37 cellular contexts compared by ENCODE assay signal in the genomic region with DNA sequence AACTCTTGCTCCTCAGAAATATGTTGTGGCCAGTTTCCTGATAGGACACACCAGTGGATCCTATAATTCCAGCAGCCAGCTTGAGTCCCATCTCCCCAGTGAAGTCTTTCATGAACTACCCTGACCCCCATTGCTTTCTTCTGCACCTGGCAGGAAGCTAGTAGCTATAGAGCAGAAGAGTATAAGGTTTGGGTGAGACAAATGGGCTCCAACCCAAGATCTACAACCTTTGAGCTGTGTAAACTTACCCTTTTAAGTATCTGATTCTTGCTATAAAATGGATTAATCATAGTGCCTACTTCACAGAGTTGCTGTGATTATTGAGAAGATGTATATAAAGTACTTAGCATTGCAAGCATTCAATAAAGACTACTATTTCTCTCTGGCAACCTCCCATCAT.
A peak's percentile ranks its signal among the peaks of the same experiment; 100 is the strongest.
DNase-seq lines count a peak whose midpoint lies in the region; ATAC-seq, FAIRE-seq and TF ChIP-seq lines count a peak whose summit lies in the region.
"Had no signal": no experiment of that assay in that cellular context is flagged by ENCODE, and none has a peak within 500 bp of the region (broad histone marks: within the 10 kb centered on the region; RNA-seq: fewer than 3 reads in every experiment).

No MANE protein-coding gene starts in this region.

- H3K4me1 ChIP-seq in right lobe of liver (no peaks in the 10 kb centered on the region), HepG2 (ENCODE audit: insufficient read depth, low read length) (no peaks in the 10 kb centered on the region), esophagus muscularis mucosa (no peaks in the 10 kb centered on the region), small intestine (ENCODE audit: control insufficient read depth in 2 of 2, insufficient read depth in 1 of 2, low read depth in 1 of 2, low read length in 1 of 2) (no peaks in the 10 kb centered on the region)
- H3K4me1 ChIP-seq: A549; BLaER1; BLaER1 treated with 17β-estradiol and CSF1 and Interleukin-3, amounts not matched to agents 10 nM and 100 nM had no signal

- FAIRE-seq in HepG2 (lab: Jason Lieb, UNC) (no peak), small intestine (lab: Jason Lieb, UNC) (no peak)
- FAIRE-seq: A204.1, A549, D721Med had no signal

- DNase-seq in right lobe of liver (no peak), HepG2 (ENCODE audit: low spot score) (no peak), esophagus muscularis mucosa (ENCODE audit: extremely low spot score) (peak; percentile 42), left lobe of liver (ENCODE audit: low spot score) (no peak), small intestine (peak; percentile 48), T-helper 2 cell (no peak)
- no peak for DNase-seq in natural killer cell treated with Interleukin-12 subunit alpha and Interleukin-12 subunit beta and Interleukin-15 and Interleukin-18, amount 100 ng/mL, for 72 hours (ENCODE audit: low spot score)
- DNase-seq: 8988T; ACHN; AML-193; BE2C; C1 segment of cervical spinal cord; Caco-2; Calu3; CD4-positive, alpha-beta memory T cell; CD4-positive, alpha-beta T cell; CD4-positive, CD25-positive, alpha-beta regulatory T cell; CD8-positive, alpha-beta memory T cell; CD8-positive, alpha-beta T cell; COR-L47; DMS 273 treated with DMSO at 0.1 percent for 48 hours; DMS153; DMS53; DMS79; DMS79 treated with DMSO at 0.1 percent for 48 hours; DND-41; EL had no signal

- H3K9ac ChIP-seq in HepG2 (ENCODE audit: insufficient read depth, low read depth, low read length): no peak overlapping the region
- H3K9ac ChIP-seq: BLaER1; BLaER1 treated with 17β-estradiol and CSF1 and Interleukin-3, amounts not matched to agents 10 nM and 100 nM had no signal

- CTCF ChIA-PET in HepG2 (lab: Yijun Ruan, JAX; ENCODE audit: low intra/inter-chr PET ratio, low total read pairs): no interaction called here

- TF ChIP-seq EP300 in HepG2 (IDR thresholded peaks at IDR 0.05; ENCODE audit: low read depth in 2 of 2, low read length in 2 of 2) (no peak), HepG2 (CRISPR knock-in tag; IDR thresholded peaks at IDR 0.05; ENCODE audit: borderline replicate concordance) (no peak), esophagus muscularis mucosa (IDR thresholded peaks at IDR 0.05) (no peak)

- in situ Hi-C loops in HepG2 (cut with HindIII; ENCODE audit: extremely low pct_ligation_motif_present, low pct_unique_long_range_greater_than_20kb): no loop called here

- H2AFZ ChIP-seq in HepG2 (ENCODE audit: low read length): no peak overlapping the region

- H3K27me3 ChIP-seq in right lobe of liver (no peaks in the 10 kb centered on the region), HepG2 (ENCODE audit: control insufficient read depth in 1 of 2, insufficient read depth in 2 of 2, low read length in 2 of 2) (peaks cover 0 to 6% of the 10 kb centered on the region in 2 experiments; a peak in 2 of 5 replicates), esophagus muscularis mucosa (no peaks in the 10 kb centered on the region), small intestine (ENCODE audit: control insufficient read depth in 2 of 2, insufficient read depth in 2 of 2, low read length in 2 of 2) (no peaks in the 10 kb centered on the region)
- H3K27me3 ChIP-seq: BE2C; BLaER1; BLaER1 treated with 17β-estradiol and CSF1 and Interleukin-3, amounts not matched to agents 10 nM and 100 nM had no signal

- BruUV-seq in HepG2 (replicated peaks; lab: Mats Ljungman, UMichigan): no TSS peak

- no peaks in the 10 kb centered on the region for H3K36me3 Mint-ChIP-seq in natural killer cell treated with Interleukin-12 subunit alpha and Interleukin-12 subunit beta and Interleukin-15 and Interleukin-18, amount 100 ng/mL, for 72 hours
- H3K36me3 Mint-ChIP-seq: CD14-positive monocyte; CD4-positive, alpha-beta memory T cell; CD4-positive, CD25-positive, alpha-beta regulatory T cell; CD8-positive, alpha-beta memory T cell; CD8-positive, alpha-beta T cell had no signal

- peaks cover 0 to 21% of the 10 kb centered on the region in 2 donors for H3K27me3 Mint-ChIP-seq in natural killer cell treated with Interleukin-12 subunit alpha and Interleukin-12 subunit beta and Interleukin-15 and Interleukin-18, amount 100 ng/mL, for 72 hours
- H3K27me3 Mint-ChIP-seq: CD4-positive, alpha-beta T cell; CD4-positive, CD25-positive, alpha-beta regulatory T cell had no signal

- ATAC-seq in right lobe of liver (peak in 3 of 4 donors; percentile 38 to 61 (median 53)), HepG2 (no peak), left lobe of liver (peak; percentile 51), GM19395 (IDR thresholded peaks at IDR 0.05; ENCODE audit: unreplicated experiment) (no peak)
- no peak for ATAC-seq in natural killer cell treated with Interleukin-12 subunit alpha and Interleukin-12 subunit beta and Interleukin-15 and Interleukin-18, amount 100 ng/mL, for 72 hours
- ATAC-seq: A549; CD8-positive, alpha-beta T cell had no signal

- TF ChIP-seq POLR2A in right lobe of liver (IDR thresholded peaks at IDR 0.05) (no peak), HepG2 (IDR thresholded peaks at IDR 0.05; ENCODE audit: insufficient read depth in 1 of 2, low read depth in 2 of 2, low read length in 2 of 2) (no peak), esophagus muscularis mucosa (IDR thresholded peaks at IDR 0.05; ENCODE audit: low read depth) (no peak)

- intact Hi-C loops in right lobe of liver (cut with DNase I): no loop called here
- intact Hi-C loops in HepG2 (cut with micrococcal nuclease; ENCODE audit: unreplicated experiment): no loop called here
- intact Hi-C loops in esophagus muscularis mucosa (cut with DNase I): no loop called here

- H3K79me2 ChIP-seq in HepG2 (ENCODE audit: insufficient read depth, low read length): no peaks in the 10 kb centered on the region

- H3K27ac ChIP-seq in right lobe of liver: no peak overlapping the region
- no peak overlapping the region for H3K27ac ChIP-seq in HepG2 (ENCODE audit: extremely low read length, insufficient read depth, low read length)
- H3K27ac ChIP-seq in esophagus muscularis mucosa (replicated peaks in 1 of 4): no peak overlapping the region
- no peak overlapping the region for H3K27ac ChIP-seq in small intestine (ENCODE audit: low read depth in 1 of 2, low read length in 1 of 2)
- H3K27ac ChIP-seq: 22Rv1; A549; BLaER1; BLaER1 treated with 17β-estradiol and CSF1 and Interleukin-3, amounts not matched to agents 10 nM and 100 nM; C4-2B had no signal

- H3K4me1 Mint-ChIP-seq in natural killer cell treated with Interleukin-12 subunit alpha and Interleukin-12 subunit beta and Interleukin-15 and Interleukin-18, amount 100 ng/mL, for 72 hours (ENCODE audit: low read depth in 2 of 2): no peaks in the 10 kb centered on the region
- H3K4me1 Mint-ChIP-seq: B cell; CD4-positive, alpha-beta memory T cell; CD8-positive, alpha-beta memory T cell had no signal

- no peak for TF ChIP-seq RAD21 in HepG2 (CRISPR knock-in tag; IDR thresholded peaks at IDR 0.05)

- no peak for TF ChIP-seq CTCF in right lobe of liver (IDR thresholded peaks at IDR 0.05)
- no peak for TF ChIP-seq CTCF in HepG2 (CRISPR knock-in tag; IDR thresholded peaks at IDR 0.05)
- TF ChIP-seq CTCF in esophagus muscularis mucosa (IDR thresholded peaks at IDR 0.05): no peak

- H3K36me3 ChIP-seq in right lobe of liver: no peaks in the 10 kb centered on the region
- H3K36me3 ChIP-seq in HepG2 (replicated peaks in 1 of 2; ENCODE audit: control insufficient read depth in 1 of 2, insufficient read depth in 2 of 2, low read length in 2 of 2): no peaks in the 10 kb centered on the region
- H3K36me3 ChIP-seq in esophagus muscularis mucosa: no peaks in the 10 kb centered on the region
- H3K36me3 ChIP-seq in small intestine (ENCODE audit: control insufficient read depth in 2 of 2, insufficient read depth in 2 of 2, low read length in 2 of 2): no peaks in the 10 kb centered on the region
- H3K36me3 ChIP-seq: BE2C; BLaER1; BLaER1 treated with 17β-estradiol and CSF1 and Interleukin-3, amounts not matched to agents 10 nM and 100 nM had no signal

- H3K4me3 ChIP-seq in right lobe of liver: no peak overlapping the region
- no peak overlapping the region for H3K4me3 ChIP-seq in HepG2 (replicated peaks in 1 of 3; ENCODE audit: insufficient read depth in 1 of 3, low read depth in 2 of 3, low read length in 3 of 3)
- no peak overlapping the region for H3K4me3 ChIP-seq in esophagus muscularis mucosa
- H3K4me3 ChIP-seq in small intestine (ENCODE audit: low read depth in 1 of 2, low read length in 2 of 2): no peak overlapping the region
- H3K4me3 ChIP-seq: A549; BLaER1; BLaER1 treated with 17β-estradiol and CSF1 and Interleukin-3, amounts not matched to agents 10 nM and 100 nM had no signal

- H3K9me3 Mint-ChIP-seq in natural killer cell treated with Interleukin-12 subunit alpha and Interleukin-12 subunit beta and Interleukin-15 and Interleukin-18, amount 100 ng/mL, for 72 hours: peaks cover 2% of the 10 kb centered on the region
- H3K9me3 Mint-ChIP-seq: CD8-positive, alpha-beta T cell had no signal

- H3K9me3 ChIP-seq in right lobe of liver (no peaks in the 10 kb centered on the region), HepG2 (ENCODE audit: low read length) (no peaks in the 10 kb centered on the region), esophagus muscularis mucosa (no peaks in the 10 kb centered on the region), small intestine (ENCODE audit: control insufficient read depth, low read depth) (no peaks in the 10 kb centered on the region)
- H3K9me3 ChIP-seq: A549; BE2C; BLaER1; BLaER1 treated with 17β-estradiol and CSF1 and Interleukin-3, amounts not matched to agents 10 nM and 100 nM; Caco-2 had no signal

- POLR2A ChIA-PET in HepG2 (lab: Yijun Ruan, JAX): no interaction called here

- no peaks in the 10 kb centered on the region for H4K20me1 ChIP-seq in HepG2 (ENCODE audit: insufficient read depth, low read length)
- H4K20me1 ChIP-seq: BLaER1; BLaER1 treated with 17β-estradiol and CSF1 and Interleukin-3, amounts not matched to agents 10 nM and 100 nM had no signal

- H3K4me2 ChIP-seq in HepG2 (ENCODE audit: low read depth, low read length): no peak overlapping the region
- H3K4me2 ChIP-seq: A549; BLaER1; BLaER1 treated with 17β-estradiol and CSF1 and Interleukin-3, amounts not matched to agents 10 nM and 100 nM had no signal

- H3K4me3 Mint-ChIP-seq in natural killer cell treated with Interleukin-12 subunit alpha and Interleukin-12 subunit beta and Interleukin-15 and Interleukin-18, amount 100 ng/mL, for 72 hours: no peak overlapping the region
- H3K4me3 Mint-ChIP-seq: B cell; CD14-positive monocyte; CD4-positive, alpha-beta memory T cell; CD4-positive, alpha-beta T cell; CD4-positive, CD25-positive, alpha-beta regulatory T cell; CD8-positive, alpha-beta T cell had no signal

- H3K27ac Mint-ChIP-seq in natural killer cell treated with Interleukin-12 subunit alpha and Interleukin-12 subunit beta and Interleukin-15 and Interleukin-18, amount 100 ng/mL, for 72 hours: no peak overlapping the region
- H3K27ac Mint-ChIP-seq: B cell; CD14-positive monocyte; CD4-positive, alpha-beta memory T cell; CD4-positive, alpha-beta T cell; CD4-positive, CD25-positive, alpha-beta regulatory T cell; CD8-positive, alpha-beta memory T cell; CD8-positive, alpha-beta T cell had no signal

TF ChIP-seq in HepG2, 621 proteins besides CTCF, POLR2A, EP300 and RAD21:
- TF ChIP-seq REL (CRISPR knock-in tag; conservative IDR thresholded peaks at IDR 0.05): no peak
- no peak for TF ChIP-seq KDM3A (CRISPR knock-in tag; IDR thresholded peaks at IDR 0.05; ENCODE audit: low read depth)
- no peak for TF ChIP-seq PLRG1 (conservative IDR thresholded peaks at IDR 0.05)
- TF ChIP-seq PRPF4 (IDR thresholded peaks at IDR 0.05; ENCODE audit: low read depth, low read length, poor library complexity, severe bottlenecking): no peak

Comparison
In these comparisons a context has a peak if more than half of its experiments do, and no peak if none do; other contexts are left out.
1. ATAC-seq: peak in right lobe of liver (3 of 4) and left lobe of liver (single experiment); none in HepG2 (single experiment), GM19395 (single experiment) and natural killer cell treated with Interleukin-12 subunit alpha and Interleukin-12 subunit beta and Interleukin-15 and Interleukin-18, amount 100 ng/mL, for 72 hours (0 of 2).
2. DNase-seq: peak in esophagus muscularis mucosa (single experiment) and small intestine (single experiment); none in right lobe of liver (0 of 3), HepG2 (single experiment), left lobe of liver (single experiment), T-helper 2 cell (0 of 5) and natural killer cell treated with Interleukin-12 subunit alpha and Interleukin-12 subunit beta and Interleukin-15 and Interleukin-18, amount 100 ng/mL, for 72 hours (single experiment).